Comparison of ENCODE assay signal across 2 cellular contexts in genomic region chr16:69562818-69563217, GRCh38.
A peak's percentile ranks its signal among the peaks of the same experiment; 100 is the strongest.
TF ChIP-seq lines count a peak whose summit lies in the region.

No MANE protein-coding gene starts in this region.

TF ChIP-seq in HepG2, 621 proteins besides CTCF, POLR2A, EP300 and RAD21:
- TF ChIP-seq ZNF430 (CRISPR knock-in tag; IDR thresholded peaks at IDR 0.05) (no peak), MAFK (conservative IDR thresholded peaks at IDR 0.05 in 1 of 2, IDR thresholded peaks at IDR 0.05 in 1 of 2; ENCODE audit: low read length in 2 of 2) (peak; percentile 91 to 93), MAFF (IDR thresholded peaks at IDR 0.05; ENCODE audit: low read depth, low read length) (peak; percentile 85)

TF ChIP-seq in H1, 55 proteins besides CTCF, POLR2A, EP300 and RAD21:
- TF ChIP-seq CBX5 (IDR thresholded peaks at IDR 0.05; ENCODE audit: low read depth, low read length) (no peak), NANOG (IDR thresholded peaks at IDR 0.05; ENCODE audit: insufficient read depth, low read depth, low read length, poor library complexity, severe bottlenecking) (no peak), TEAD4 (IDR thresholded peaks at IDR 0.05; ENCODE audit: low read depth, low read length) (no peak), GABPA (IDR thresholded peaks at IDR 0.05; ENCODE audit: borderline replicate concordance, insufficient read depth, low read length) (no peak), BRCA1 (IDR thresholded peaks at IDR 0.05; ENCODE audit: low read depth, low read length) (no peak), MAFK (IDR thresholded peaks at IDR 0.05; ENCODE audit: low read depth, low read length) (peak; percentile 41; the same call in 1 of the 2 replicates)
